8 cellular contexts compared by ENCODE assay signal in the genomic region with DNA sequence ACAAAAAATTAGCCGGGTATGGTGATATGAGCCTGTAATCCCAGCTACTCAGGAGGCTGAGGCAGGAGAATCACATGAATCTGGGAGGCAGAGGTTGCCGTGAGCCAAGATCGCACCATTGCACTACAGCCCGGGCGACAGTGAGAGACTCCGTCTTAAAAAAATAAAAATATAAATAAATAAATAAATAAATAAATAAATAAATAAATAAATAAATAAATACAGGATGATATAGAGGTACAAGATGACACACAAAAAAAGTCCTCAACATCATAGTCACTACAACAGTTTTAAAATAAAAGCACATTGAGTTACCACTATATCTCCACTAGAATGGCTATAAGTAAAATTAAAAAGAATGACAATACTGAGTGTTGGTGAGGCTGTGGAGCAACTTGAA.
"Had no signal": no experiment of that assay in that cellular context is flagged by ENCODE, and none has a peak within 500 bp of the region (broad histone marks: within the 10 kb centered on the region; RNA-seq: fewer than 3 reads in every experiment).

No MANE protein-coding gene starts in this region.

- H3K4me2 ChIP-seq: KMS-11 had no signal

- ATAC-seq: HepG2, K562 had no signal

- H3K27ac ChIP-seq: HL-60, KMS-11 had no signal

- FAIRE-seq: HepG2, HTR-8/SVneo, K562 had no signal

- DNase-seq: IMR-90, KBM-7, KG1 had no signal

- H3K4me3 ChIP-seq: K562 had no signal
